Comparison of ENCODE assay signal across 20 cellular contexts in the genomic region with DNA sequence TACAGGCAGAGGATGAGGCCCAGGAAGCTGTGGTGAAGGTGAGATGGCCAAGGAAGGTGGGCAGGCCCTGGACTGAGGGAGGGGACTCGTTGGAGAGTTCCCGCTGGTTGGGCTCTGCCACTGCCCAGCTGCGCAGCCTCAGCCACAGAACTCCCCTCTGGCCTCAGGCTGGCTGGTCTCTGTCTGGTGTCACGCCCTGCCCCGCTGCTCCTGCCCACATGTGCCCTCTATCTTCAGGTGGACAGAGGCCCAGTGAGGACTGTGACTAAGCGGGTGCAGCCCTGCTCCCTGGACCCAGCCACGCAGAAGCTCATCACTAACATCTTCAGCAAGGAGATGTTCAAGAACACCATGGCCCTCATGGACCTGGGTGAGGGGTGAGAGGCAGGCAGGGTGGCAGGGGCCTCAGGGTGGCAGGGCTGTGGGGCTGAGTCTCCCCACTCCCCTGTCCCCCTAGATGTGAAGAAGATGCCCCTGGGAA. TPM values are rescaled to one million over a fixed set of nuclear protein-coding genes. Genes with fewer than 3 reads are reported as not detected.
"Had no signal": no experiment of that assay in that cellular context is flagged by ENCODE, and none has a peak within 500 bp of the region (broad histone marks: within the 10 kb centered on the region; RNA-seq: fewer than 3 reads in every experiment).

No MANE protein-coding gene starts in this region.

- H3K36me3 Mint-ChIP-seq: immature natural killer cell, neural progenitor cell had no signal

- H3K4me3 Mint-ChIP-seq: activated CD8-positive, alpha-beta memory T cell treated with anti-CD3 and anti-CD28 coated beads, Interleukin-2, amount 10 ng/mL, durations not matched to agents 7 days and 5 days; neural progenitor cell had no signal

- H3K9me3 Mint-ChIP-seq: activated T-cell treated with anti-CD3 and anti-CD28 coated beads, Interleukin-2, amount 50 U/mL, for 4 hours; immature natural killer cell; neural progenitor cell had no signal

- DNase-seq: activated CD4-positive, alpha-beta T cell treated with anti-CD3 and anti-CD28 coated beads, Interleukin-2, amount 50 U/mL, for 48 hours; activated CD4-positive, CD25-positive, alpha-beta regulatory T cell treated with anti-CD3 and anti-CD28 coated beads, Interleukin-2, amount 50 U/mL, for 72 hours; activated CD8-positive, alpha-beta memory T cell treated with anti-CD3 and anti-CD28 coated beads, Interleukin-2, amount 10 ng/mL, durations not matched to agents 7 days and 5 days; activated gamma-delta T cell; activated T-cell treated with anti-CD3 and anti-CD28 coated beads, Interleukin-2, amount 50 U/mL, for 4 hours; brain microvascular endothelial cell; immature natural killer cell; midbrain; stimulated activated CD4-positive, alpha-beta T cell treated with anti-CD3 and anti-CD28 coated beads, Interleukin-4, amount 100 ng/mL, for 24 hours; stimulated activated naive CD4-positive, alpha-beta T cell treated with Interleukin-2 at 50 U/mL for 16 hours; substantia nigra; T1000; transverse colon had no signal

- H3K27me3 ChIP-seq: brain microvascular endothelial cell, transverse colon had no signal

- ATAC-seq: activated CD8-positive, alpha-beta memory T cell treated with anti-CD3 and anti-CD28 coated beads, Interleukin-2, amount 10 ng/mL, durations not matched to agents 7 days and 5 days; activated T-cell treated with anti-CD3 and anti-CD28 coated beads, Interleukin-2, amount 50 U/mL, for 4 hours had no signal

- H3K9me3 ChIP-seq: transverse colon had no signal

- H3K27ac Mint-ChIP-seq: activated CD8-positive, alpha-beta memory T cell treated with anti-CD3 and anti-CD28 coated beads, Interleukin-2, amount 10 ng/mL, durations not matched to agents 7 days and 5 days; neural progenitor cell had no signal

- H3K4me3 ChIP-seq: lung, neural progenitor cell, skin epidermis, transverse colon had no signal

- H3K27ac ChIP-seq: brain microvascular endothelial cell, epithelial cell of prostate, neural progenitor cell, transverse colon had no signal

- H3K36me3 ChIP-seq: brain microvascular endothelial cell, neural progenitor cell, transverse colon had no signal

- H3K27me3 Mint-ChIP-seq: activated CD8-positive, alpha-beta memory T cell treated with anti-CD3 and anti-CD28 coated beads, Interleukin-2, amount 10 ng/mL, durations not matched to agents 7 days and 5 days; activated naive CD8-positive, alpha-beta T cell had no signal

RNA-seq across cellular contexts. Expression of gene GPR62, which starts 10.6 kb away (rescaled TPM):
- total RNA-seq: activated CD8-positive, alpha-beta memory T cell treated with anti-CD3 and anti-CD28 coated beads, Interleukin-2, amount 10 ng/mL, durations not matched to agents 7 days and 5 days; activated T-cell treated with anti-CD3 and anti-CD28 coated beads, Interleukin-2, amount 50 U/mL, for 4 hours; myocyte; transverse colon had no signal
- polyA plus RNA-seq: fibroblast of lung, immature natural killer cell had no signal
